8 cellular contexts compared by ENCODE assay signal in the genomic region with DNA sequence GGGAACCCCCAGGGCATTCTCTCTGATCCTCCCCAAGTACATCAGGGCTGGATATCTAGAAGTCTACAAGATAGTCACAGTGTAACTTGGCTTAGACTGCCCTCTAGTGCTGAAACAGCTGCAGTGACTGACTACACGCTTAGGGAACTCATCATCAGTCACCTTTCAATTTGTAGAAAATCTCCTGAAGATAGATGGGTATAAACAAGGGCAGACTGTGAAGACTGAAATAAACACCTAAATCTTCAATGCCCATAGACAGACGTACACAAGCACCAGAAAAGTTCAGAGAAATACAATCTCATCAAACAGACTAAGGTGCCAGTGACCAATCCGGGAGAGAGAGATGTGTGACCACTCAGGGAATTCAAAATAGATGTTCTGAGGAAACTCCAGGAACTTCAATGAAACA. TPM values are rescaled to one million over a fixed set of nuclear protein-coding genes. Genes with fewer than 3 reads are reported as not detected.
A peak's percentile ranks its signal among the peaks of the same experiment; 100 is the strongest.
DNase-seq lines count a peak whose midpoint lies in the region; ATAC-seq and TF ChIP-seq lines count a peak whose summit lies in the region.

No MANE protein-coding gene starts in this region.

- DNase-seq in AG09309 (ENCODE audit: low read depth): peak; percentile 43
- DNase-seq in NCI-H82 (lab: John Stamatoyannopoulos, UW): peak; percentile 89
- DNase-seq in activated CD8-positive, alpha-beta T cell treated with anti-CD3 and anti-CD28 coated beads, Interleukin-2, amount 10 ng/mL, durations not matched to agents 7 days and 5 days: peak; percentile 76
- peak; percentile 67 for DNase-seq in fibroblast of gingiva (ENCODE audit: low read depth)
- DNase-seq in upper lobe of right lung: no peak

- H3K27ac Mint-ChIP-seq in activated CD8-positive, alpha-beta T cell treated with anti-CD3 and anti-CD28 coated beads, Interleukin-2, amount 10 ng/mL, durations not matched to agents 7 days and 5 days: no peak overlapping the region

- H3K27me3 Mint-ChIP-seq in activated CD8-positive, alpha-beta T cell treated with anti-CD3 and anti-CD28 coated beads, Interleukin-2, amount 10 ng/mL, durations not matched to agents 7 days and 5 days (ENCODE audit: low read depth): no peaks in the 10 kb centered on the region

- POLR2A ChIA-PET in activated CD8-positive, alpha-beta T cell treated with anti-CD3 and anti-CD28 coated beads, Interleukin-2, amount 10 ng/mL, durations not matched to agents 7 days and 5 days (lab: Charles Lee): no interaction called here

- TF ChIP-seq RAD21 in neural cell (conservative IDR thresholded peaks at IDR 0.05): peak; percentile 66

- TF ChIP-seq CTCF in AG09309 (IDR thresholded peaks at IDR 0.05; ENCODE audit: control insufficient read depth, insufficient read depth, low read depth, low read length, missing control alignments) (peak; percentile 93), neural cell (IDR thresholded peaks at IDR 0.05; ENCODE audit: poor library complexity, severe bottlenecking) (peak; percentile 65), upper lobe of right lung (IDR thresholded peaks at IDR 0.05) (peak; percentile 84)

- TF ChIP-seq EP300 in neural cell (conservative IDR thresholded peaks at IDR 0.05; ENCODE audit: poor library complexity, severe bottlenecking): no peak

- no peak overlapping the region for H2AFZ ChIP-seq in neural cell (ENCODE audit: low read depth, low read length)

- intact Hi-C loops in upper lobe of right lung (cut with DNase I): loop anchor here (5.0 kb wide), 1 partner anchor 306 kb away; no protein-coding TSS in a partner anchor

- no peaks in the 10 kb centered on the region for H3F3A ChIP-seq in neural cell (ENCODE audit: insufficient read depth, low read length, poor library complexity, severe bottlenecking)

- H3K4me3 Mint-ChIP-seq in activated CD8-positive, alpha-beta T cell treated with anti-CD3 and anti-CD28 coated beads, Interleukin-2, amount 10 ng/mL, durations not matched to agents 7 days and 5 days: no peak overlapping the region

- H3K27me3 ChIP-seq in neural cell (ENCODE audit: insufficient read depth, low read depth, low read length): no peaks in the 10 kb centered on the region
- no peaks in the 10 kb centered on the region for H3K27me3 ChIP-seq in upper lobe of right lung

- no peaks in the 10 kb centered on the region for H3K79me2 ChIP-seq in neural cell (replicated peaks; ENCODE audit: insufficient read depth, low read length)

- no peak for TF ChIP-seq POLR2A in GM18505 (IDR thresholded peaks at IDR 0.05; ENCODE audit: borderline replicate concordance, extremely low read depth, insufficient read depth, insufficient read length)

- H3K36me3 ChIP-seq in neural cell (ENCODE audit: insufficient read depth, low read length) (no peaks in the 10 kb centered on the region), upper lobe of right lung (peaks cover 39% of the 10 kb centered on the region)

- H3K9me3 Mint-ChIP-seq in activated CD8-positive, alpha-beta T cell treated with anti-CD3 and anti-CD28 coated beads, Interleukin-2, amount 10 ng/mL, durations not matched to agents 7 days and 5 days (ENCODE audit: insufficient read depth): no peaks in the 10 kb centered on the region

- no peak overlapping the region for H3K4me2 ChIP-seq in neural cell (ENCODE audit: low read length)

- no peak overlapping the region for H3K9ac ChIP-seq in neural cell (ENCODE audit: low read length)

- H3K4me3 ChIP-seq in AG09309 (ENCODE audit: control insufficient read depth, low read depth, low read length): no peak overlapping the region
- no peak overlapping the region for H3K4me3 ChIP-seq in neural cell (ENCODE audit: low read length)
- no peak overlapping the region for H3K4me3 ChIP-seq in upper lobe of right lung

- H3K27ac ChIP-seq in neural cell (ENCODE audit: low read length): no peak overlapping the region
- H3K27ac ChIP-seq in upper lobe of right lung: no peak overlapping the region

- H3K4me1 Mint-ChIP-seq in activated CD8-positive, alpha-beta T cell treated with anti-CD3 and anti-CD28 coated beads, Interleukin-2, amount 10 ng/mL, durations not matched to agents 7 days and 5 days (ENCODE audit: low read depth): no peaks in the 10 kb centered on the region

- H4K20me1 ChIP-seq in neural cell (ENCODE audit: insufficient read depth): no peaks in the 10 kb centered on the region

- no peaks in the 10 kb centered on the region for H3K4me1 ChIP-seq in upper lobe of right lung

- ATAC-seq in GM18505 (IDR thresholded peaks at IDR 0.05; ENCODE audit: unreplicated experiment) (peak; percentile 55), HG03175 (IDR thresholded peaks at IDR 0.05; ENCODE audit: unreplicated experiment) (peak; percentile 88), upper lobe of right lung (peak; percentile 97)
- ATAC-seq in activated CD8-positive, alpha-beta T cell treated with anti-CD3 and anti-CD28 coated beads, Interleukin-2, amount 10 ng/mL, durations not matched to agents 7 days and 5 days: peak; percentile 92

- peaks cover 63% of the 10 kb centered on the region for H3K36me3 Mint-ChIP-seq in activated CD8-positive, alpha-beta T cell treated with anti-CD3 and anti-CD28 coated beads, Interleukin-2, amount 10 ng/mL, durations not matched to agents 7 days and 5 days (ENCODE audit: low read depth)

- no peaks in the 10 kb centered on the region for H3K9me2 ChIP-seq in neural cell (ENCODE audit: insufficient read depth, low read length)

- CTCF ChIA-PET in activated CD8-positive, alpha-beta T cell treated with anti-CD3 and anti-CD28 coated beads, Interleukin-2, amount 10 ng/mL, durations not matched to agents 7 days and 5 days (lab: Charles Lee): interaction anchor here (0.6 to 4.7 kb wide), 22 partner anchors 8 to 687 kb away, joined by 3 to 54 read pairs (median 4); a partner anchor contains a TSS

- H3K9me3 ChIP-seq in neural cell (ENCODE audit: low read length) (no peaks in the 10 kb centered on the region), upper lobe of right lung (no peaks in the 10 kb centered on the region)

TF ChIP-seq in neural cell, 6 proteins besides CTCF, POLR2A, EP300 and RAD21:
- no peak for TF ChIP-seq MXI1 (conservative IDR thresholded peaks at IDR 0.05; ENCODE audit: poor library complexity, severe bottlenecking)
- peak; percentile 65 for TF ChIP-seq SMC3 (conservative IDR thresholded peaks at IDR 0.05; ENCODE audit: poor library complexity)

RNA-seq across cellular contexts. Expression of a gene that starts 46.6 kb away (rescaled TPM):
- total RNA-seq in activated CD8-positive, alpha-beta T cell treated with anti-CD3 and anti-CD28 coated beads, Interleukin-2, amount 10 ng/mL, durations not matched to agents 7 days and 5 days: 10 to 100 TPM in 1 of 2 experiments, 1 to 10 TPM in 1; 10.0 to 13.2 TPM
- polyA plus RNA-seq in neural cell: 33.3 and 39.8 TPM in 2 replicates
- polyA minus RNA-seq in neural cell: 16.9 and 19.5 TPM in 2 replicates
- 9.7 TPM for total RNA-seq in upper lobe of right lung
